ENCODE assay signal across 15 cellular contexts in the genomic region with DNA sequence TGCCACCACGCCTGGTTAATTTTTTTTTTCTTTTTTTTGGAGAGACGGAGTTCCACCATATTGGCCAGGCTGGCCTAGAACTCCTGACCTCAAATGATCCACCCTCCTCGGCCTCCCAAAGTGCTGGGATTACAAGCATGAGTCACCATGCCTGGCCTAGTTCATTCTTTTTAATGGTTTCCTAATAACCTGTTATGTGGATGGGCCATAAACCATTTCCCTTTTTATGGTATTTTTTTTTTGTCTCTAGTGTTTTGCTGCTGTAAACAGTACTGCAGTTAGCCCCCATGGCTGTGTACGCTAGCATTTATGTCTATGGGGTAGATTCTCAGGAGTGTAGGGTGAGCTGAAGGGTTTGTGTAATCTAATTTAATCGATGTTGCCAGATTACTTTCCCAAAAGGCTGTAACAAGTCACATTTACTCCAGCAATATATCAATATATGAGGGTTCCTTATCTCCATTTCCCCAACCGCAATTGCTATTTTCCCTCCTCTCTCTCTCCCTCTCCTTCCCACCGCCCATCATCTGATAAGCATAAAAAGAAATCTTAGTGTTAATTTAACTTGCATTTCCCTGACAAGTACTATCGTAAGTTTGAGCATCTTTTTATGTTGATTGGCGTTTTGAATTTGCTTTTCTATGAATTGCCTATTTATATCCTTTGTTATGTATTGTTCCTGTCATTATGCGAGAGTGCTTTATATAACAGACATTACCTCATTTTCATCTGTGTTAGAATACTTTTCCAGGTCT. TPM values are rescaled to one million over a fixed set of nuclear protein-coding genes. Genes with fewer than 3 reads are reported as not detected.
DNase-seq lines count a peak whose midpoint lies in the region; ATAC-seq and TF ChIP-seq lines count a peak whose summit lies in the region.
"Had no signal": no experiment of that assay in that cellular context is flagged by ENCODE, and none has a peak within 500 bp of the region (broad histone marks: within the 10 kb centered on the region; RNA-seq: fewer than 3 reads in every experiment).

No MANE protein-coding gene starts in this region.

- H3K4me3 Mint-ChIP-seq in activated T-helper 17 cell treated with anti-CD3 and anti-CD28 coated beads, Interleukin-2, amount 50 U/mL, for 72 hours: no peak overlapping the region
- peak overlapping the region in 7 of 8 donors; percentile 40 to 69 (median 47) for H3K4me3 Mint-ChIP-seq in naive B cell

- peaks cover 17% of the 10 kb centered on the region for H3K4me1 ChIP-seq in HEK293 (ENCODE audit: control insufficient read depth, insufficient read depth, low read length)

- H3K9me3 ChIP-seq in HEK293 (ENCODE audit: control insufficient read depth, insufficient read depth, low read depth, low read length): no peaks in the 10 kb centered on the region
- H3K9me3 ChIP-seq: adrenal gland, tibial artery had no signal

- no peak for ATAC-seq in activated T-helper 17 cell treated with anti-CD3 and anti-CD28 coated beads, Interleukin-2, amount 50 U/mL, for 72 hours (replicated peaks)
- ATAC-seq in naive B cell (ENCODE audit: low read depth in 2 of 2) (peak in 1 of 2 donors; percentile 28), GM21825 (IDR thresholded peaks at IDR 0.05; ENCODE audit: unreplicated experiment) (no peak)

- H3K4me1 Mint-ChIP-seq in activated T-helper 17 cell treated with anti-CD3 and anti-CD28 coated beads, Interleukin-2, amount 50 U/mL, for 72 hours: peaks cover 49% of the 10 kb centered on the region
- peaks cover 85 to 95% (median 95%) of the 10 kb centered on the region in 3 donors for H3K4me1 Mint-ChIP-seq in naive B cell

- no peak overlapping the region for H3K4me3 ChIP-seq in HEK293 (ENCODE audit: low read depth, low read length)
- H3K4me3 ChIP-seq: adrenal gland, tibial artery had no signal

- H3K36me3 Mint-ChIP-seq in activated T-helper 17 cell treated with anti-CD3 and anti-CD28 coated beads, Interleukin-2, amount 50 U/mL, for 72 hours (ENCODE audit: low read depth): peaks cover 77% of the 10 kb centered on the region
- peaks cover 39 to 42% of the 10 kb centered on the region in 2 donors for H3K36me3 Mint-ChIP-seq in naive B cell

- H3K27ac Mint-ChIP-seq in activated T-helper 17 cell treated with anti-CD3 and anti-CD28 coated beads, Interleukin-2, amount 50 U/mL, for 72 hours: peak overlapping the region; percentile 77
- peak overlapping the region; percentile 9 to 88 (median 84) for H3K27ac Mint-ChIP-seq in naive B cell

- no peaks in the 10 kb centered on the region for H3K9me3 Mint-ChIP-seq in activated T-helper 17 cell treated with anti-CD3 and anti-CD28 coated beads, Interleukin-2, amount 50 U/mL, for 72 hours
- no peaks in the 10 kb centered on the region for H3K9me3 Mint-ChIP-seq in naive B cell

- H3K36me3 ChIP-seq in HEK293 (ENCODE audit: control insufficient read depth in 2 of 2, insufficient read depth in 1 of 2, low read length in 2 of 2): no peaks in the 10 kb centered on the region
- H3K36me3 ChIP-seq: adrenal gland, tibial artery had no signal

- no peak for TF ChIP-seq CTCF in HEK293 (tag by site-specific recombination; IDR thresholded peaks at IDR 0.05)

- no peaks in the 10 kb centered on the region for H3K27me3 Mint-ChIP-seq in activated T-helper 17 cell treated with anti-CD3 and anti-CD28 coated beads, Interleukin-2, amount 50 U/mL, for 72 hours
- H3K27me3 Mint-ChIP-seq in naive B cell: no peaks in the 10 kb centered on the region

- CTCF ChIA-PET in HEK293 (lab: Yijun Ruan, JAX): no interaction called here

- H3K27ac ChIP-seq in HEK293 (ENCODE audit: extremely low read depth, low read depth, low read length): peak overlapping the region; percentile 70
- H3K27ac ChIP-seq: adrenal gland, tibial artery had no signal

- POLR2A ChIA-PET in HEK293 (lab: Yijun Ruan, JAX): no interaction called here

- DNase-seq in SIG-M5 treated with dmso at 0.1 percent for 504 hours (lab: John Stamatoyannopoulos, UW; ENCODE audit: unreplicated experiment) (peak; percentile 56), SIG-M5 (lab: John Stamatoyannopoulos, UW) (no peak), naive B cell (no peak), COLO829 (ENCODE audit: low spot score) (no peak)
- DNase-seq in activated CD8-positive, alpha-beta memory T cell treated with anti-CD3 and anti-CD28 coated beads, Interleukin-2, amount 50 U/mL, for 4 hours: no peak
- DNase-seq: 8988T; activated CD8-positive, alpha-beta memory T cell treated with anti-CD3 and anti-CD28 coated beads for 24 hours; adrenal gland; nucleus accumbens; small intestine; T-helper 9 cell; tibial artery had no signal

TF ChIP-seq in HEK293, 187 proteins besides CTCF, POLR2A, EP300 and RAD21 (continues in another document):
- no peak for TF ChIP-seq GLI4 (tag by site-specific recombination; IDR thresholded peaks at IDR 0.05)
- TF ChIP-seq ZNF670 (tag by site-specific recombination; IDR thresholded peaks at IDR 0.05; ENCODE audit: low read depth): no peak
- TF ChIP-seq ZBTB17 (tag by site-specific recombination; IDR thresholded peaks at IDR 0.05): peak; percentile 88
- TF ChIP-seq GLIS2 (tag by site-specific recombination; IDR thresholded peaks at IDR 0.05): peak; percentile 62; the same call in 1 of the 2 replicates
- TF ChIP-seq ZSCAN23 (tag by site-specific recombination; IDR thresholded peaks at IDR 0.05): peak; percentile 93
- peak; percentile 79 for TF ChIP-seq ZNF792 (tag by site-specific recombination; IDR thresholded peaks at IDR 0.05)
- peak; percentile 91 for TF ChIP-seq KLF7 (tag by site-specific recombination; IDR thresholded peaks at IDR 0.05; ENCODE audit: borderline replicate concordance)
- peak; percentile 53; the same call in 1 of the 2 replicates for TF ChIP-seq ZNF366 (tag by site-specific recombination; conservative IDR thresholded peaks at IDR 0.05)
- peak; percentile 100 for TF ChIP-seq FEZF1 (tag by site-specific recombination; IDR thresholded peaks at IDR 0.05)
- peak; percentile 65; the same call in 1 of the 2 replicates for TF ChIP-seq ZBTB1 (tag by site-specific recombination; IDR thresholded peaks at IDR 0.05)
- TF ChIP-seq YY1 (tag by site-specific recombination; IDR thresholded peaks at IDR 0.05): peak; percentile 75
- TF ChIP-seq, protein P1, sequence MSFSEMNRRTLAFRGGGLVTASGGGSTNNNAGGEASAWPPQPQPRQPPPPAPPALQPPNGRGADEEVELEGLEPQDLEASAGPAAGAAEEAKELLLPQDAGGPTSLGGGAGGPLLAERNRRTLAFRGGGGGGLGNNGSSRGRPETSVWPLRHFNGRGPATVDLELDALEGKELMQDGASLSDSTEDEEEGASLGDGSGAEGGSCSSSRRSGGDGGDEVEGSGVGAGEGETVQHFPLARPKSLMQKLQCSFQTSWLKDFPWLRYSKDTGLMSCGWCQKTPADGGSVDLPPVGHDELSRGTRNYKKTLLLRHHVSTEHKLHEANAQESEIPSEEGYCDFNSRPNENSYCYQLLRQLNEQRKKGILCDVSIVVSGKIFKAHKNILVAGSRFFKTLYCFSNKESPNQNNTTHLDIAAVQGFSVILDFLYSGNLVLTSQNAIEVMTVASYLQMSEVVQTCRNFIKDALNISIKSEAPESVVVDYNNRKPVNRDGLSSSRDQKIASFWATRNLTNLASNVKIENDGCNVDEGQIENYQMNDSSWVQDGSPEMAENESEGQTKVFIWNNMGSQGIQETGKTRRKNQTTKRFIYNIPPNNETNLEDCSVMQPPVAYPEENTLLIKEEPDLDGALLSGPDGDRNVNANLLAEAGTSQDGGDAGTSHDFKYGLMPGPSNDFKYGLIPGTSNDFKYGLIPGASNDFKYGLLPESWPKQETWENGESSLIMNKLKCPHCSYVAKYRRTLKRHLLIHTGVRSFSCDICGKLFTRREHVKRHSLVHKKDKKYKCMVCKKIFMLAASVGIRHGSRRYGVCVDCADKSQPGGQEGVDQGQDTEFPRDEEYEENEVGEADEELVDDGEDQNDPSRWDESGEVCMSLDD (tag by site-specific recombination; IDR thresholded peaks at IDR 0.05): no peak
- TF ChIP-seq, protein P2, sequence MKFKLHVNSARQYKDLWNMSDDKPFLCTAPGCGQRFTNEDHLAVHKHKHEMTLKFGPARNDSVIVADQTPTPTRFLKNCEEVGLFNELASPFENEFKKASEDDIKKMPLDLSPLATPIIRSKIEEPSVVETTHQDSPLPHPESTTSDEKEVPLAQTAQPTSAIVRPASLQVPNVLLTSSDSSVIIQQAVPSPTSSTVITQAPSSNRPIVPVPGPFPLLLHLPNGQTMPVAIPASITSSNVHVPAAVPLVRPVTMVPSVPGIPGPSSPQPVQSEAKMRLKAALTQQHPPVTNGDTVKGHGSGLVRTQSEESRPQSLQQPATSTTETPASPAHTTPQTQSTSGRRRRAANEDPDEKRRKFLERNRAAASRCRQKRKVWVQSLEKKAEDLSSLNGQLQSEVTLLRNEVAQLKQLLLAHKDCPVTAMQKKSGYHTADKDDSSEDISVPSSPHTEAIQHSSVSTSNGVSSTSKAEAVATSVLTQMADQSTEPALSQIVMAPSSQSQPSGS (tag by site-specific recombination; IDR thresholded peaks at IDR 0.05; ENCODE audit: low read depth): peak; percentile 82
- TF ChIP-seq, protein P3, sequence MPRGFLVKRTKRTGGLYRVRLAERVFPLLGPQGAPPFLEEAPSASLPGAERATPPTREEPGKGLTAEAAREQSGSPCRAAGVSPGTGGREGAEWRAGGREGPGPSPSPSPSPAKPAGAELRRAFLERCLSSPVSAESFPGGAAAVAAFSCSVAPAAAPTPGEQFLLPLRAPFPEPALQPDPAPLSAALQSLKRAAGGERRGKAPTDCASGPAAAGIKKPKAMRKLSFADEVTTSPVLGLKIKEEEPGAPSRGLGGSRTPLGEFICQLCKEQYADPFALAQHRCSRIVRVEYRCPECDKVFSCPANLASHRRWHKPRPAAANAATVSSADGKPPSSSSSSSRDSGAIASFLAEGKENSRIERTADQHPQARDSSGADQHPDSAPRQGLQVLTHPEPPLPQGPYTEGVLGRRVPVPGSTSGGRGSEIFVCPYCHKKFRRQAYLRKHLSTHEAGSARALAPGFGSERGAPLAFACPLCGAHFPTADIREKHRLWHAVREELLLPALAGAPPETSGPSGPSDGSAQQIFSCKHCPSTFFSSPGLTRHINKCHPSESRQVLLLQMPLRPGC (tag by site-specific recombination; IDR thresholded peaks at IDR 0.05): peak; percentile 99
- no peak for TF ChIP-seq ZNF747 (tag by site-specific recombination; IDR thresholded peaks at IDR 0.05)
- TF ChIP-seq SCRT1 (tag by site-specific recombination; IDR thresholded peaks at IDR 0.05; ENCODE audit: borderline replicate concordance): peak; percentile 98
- TF ChIP-seq ZNF677 (tag by site-specific recombination; IDR thresholded peaks at IDR 0.05): no peak
- TF ChIP-seq ZNF37A (tag by site-specific recombination; IDR thresholded peaks at IDR 0.05): no peak
- TF ChIP-seq ZNF146 (tag by site-specific recombination; IDR thresholded peaks at IDR 0.05): peak; percentile 84
- peak; percentile 97 for TF ChIP-seq BCL11A (tag by site-specific recombination; IDR thresholded peaks at IDR 0.05; ENCODE audit: low read depth)

RNA-seq across cellular contexts. Expression of a gene that starts 28.7 kb away (rescaled TPM):
- total RNA-seq in activated T-helper 17 cell treated with anti-CD3 and anti-CD28 coated beads, Interleukin-2, amount 50 U/mL, for 72 hours: 10 to 100 TPM; 69.0 to 75.5 TPM
- 100 to 1,000 TPM; 273 to 418 (median 333) TPM for polyA plus RNA-seq in naive B cell (ENCODE audit: low read depth in 6 of 6)
